11 cellular contexts compared by ENCODE assay signal in the genomic region with DNA sequence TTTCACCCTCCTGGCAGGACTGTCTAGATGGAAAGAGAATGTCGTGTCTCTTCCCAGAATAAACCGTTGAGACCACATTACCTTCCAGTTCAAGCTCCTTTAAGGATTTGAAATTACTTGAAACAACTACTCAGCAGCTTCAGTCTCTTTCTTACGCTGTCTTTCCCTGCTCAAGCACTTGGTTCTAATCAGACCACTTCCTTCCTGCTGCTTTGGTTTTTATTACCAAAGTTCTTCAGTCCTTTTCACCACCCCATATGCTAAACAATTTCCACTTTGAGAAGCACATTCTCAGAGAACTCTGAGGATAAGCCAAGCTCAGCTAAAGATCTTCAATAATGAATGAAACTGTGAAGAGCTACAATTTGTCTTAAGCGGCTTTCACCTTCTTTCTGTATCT.
A peak's percentile ranks its signal among the peaks of the same experiment; 100 is the strongest.
DNase-seq lines count a peak whose midpoint lies in the region; ATAC-seq and TF ChIP-seq lines count a peak whose summit lies in the region.
"Had no signal": no experiment of that assay in that cellular context is flagged by ENCODE, and none has a peak within 500 bp of the region (broad histone marks: within the 10 kb centered on the region; RNA-seq: fewer than 3 reads in every experiment).

No MANE protein-coding gene starts in this region.

- no peaks in the 10 kb centered on the region for H3K4me1 ChIP-seq in hepatocyte (ENCODE audit: insufficient read depth)

- H3K27ac ChIP-seq in SK-N-MC (peak overlapping the region; percentile 94), hepatocyte (no peak overlapping the region)
- H3K27ac ChIP-seq: coronary artery had no signal

- H3K9me2 ChIP-seq in hepatocyte (replicated peaks; ENCODE audit: insufficient read depth), result no peaks in the 10 kb centered on the region

- H3K36me3 Mint-ChIP-seq in activated T-cell treated with anti-CD3 and anti-CD28 coated beads, Interleukin-2, amount 50 U/mL, for 72 hours (ENCODE audit: insufficient read depth in 2 of 2), result no peaks in the 10 kb centered on the region
- H3K36me3 Mint-ChIP-seq in dendritic cell treated with granulocyte-macrophage colony-stimulating factor and Interleukin-4, amounts not matched to agents 40 ng/mL and 50 ng/mL, for 4 days (ENCODE audit: low read depth), result peaks cover 7% of the 10 kb centered on the region
- peaks cover 3% of the 10 kb centered on the region for H3K36me3 Mint-ChIP-seq in stimulated activated naive CD8-positive, alpha-beta T cell treated with anti-CD3 and anti-CD28 coated beads, Interleukin-15, Interleukin-2, amounts not matched to agents 100 ng/mL and 50 ng/mL, for 24 hours (ENCODE audit: low read depth)

- H3K36me3 ChIP-seq in SK-N-MC (ENCODE audit: insufficient read depth, low read length) (no peaks in the 10 kb centered on the region), hepatocyte (replicated peaks; ENCODE audit: insufficient read depth, low read depth) (no peaks in the 10 kb centered on the region)

- H2AFZ ChIP-seq in hepatocyte, result no peak overlapping the region

- no peaks in the 10 kb centered on the region for H3K27me3 Mint-ChIP-seq in activated T-cell treated with anti-CD3 and anti-CD28 coated beads, Interleukin-2, amount 50 U/mL, for 72 hours (ENCODE audit: low read depth)
- H3K27me3 Mint-ChIP-seq in dendritic cell treated with granulocyte-macrophage colony-stimulating factor and Interleukin-4, amounts not matched to agents 40 ng/mL and 50 ng/mL, for 4 days, result no peaks in the 10 kb centered on the region
- H3K27me3 Mint-ChIP-seq in stimulated activated naive CD8-positive, alpha-beta T cell treated with anti-CD3 and anti-CD28 coated beads, Interleukin-15, Interleukin-2, amounts not matched to agents 100 ng/mL and 50 ng/mL, for 24 hours, result no peaks in the 10 kb centered on the region

- H3K27me3 ChIP-seq in hepatocyte, result no peaks in the 10 kb centered on the region

- H3K9me3 Mint-ChIP-seq in activated T-cell treated with anti-CD3 and anti-CD28 coated beads, Interleukin-2, amount 50 U/mL, for 72 hours, result no peaks in the 10 kb centered on the region
- H3K9me3 Mint-ChIP-seq in dendritic cell treated with granulocyte-macrophage colony-stimulating factor and Interleukin-4, amounts not matched to agents 40 ng/mL and 50 ng/mL, for 4 days, result no peaks in the 10 kb centered on the region
- H3K9me3 Mint-ChIP-seq in stimulated activated naive CD8-positive, alpha-beta T cell treated with anti-CD3 and anti-CD28 coated beads, Interleukin-15, Interleukin-2, amounts not matched to agents 100 ng/mL and 50 ng/mL, for 24 hours, result no peaks in the 10 kb centered on the region

- H3K9me3 ChIP-seq in SK-N-MC (ENCODE audit: low read depth, low read length) (no peaks in the 10 kb centered on the region), hepatocyte (ENCODE audit: low read depth) (no peaks in the 10 kb centered on the region)

- H3K4me3 Mint-ChIP-seq in activated T-cell treated with anti-CD3 and anti-CD28 coated beads, Interleukin-2, amount 50 U/mL, for 72 hours, result peak overlapping the region; percentile 10 to 56
- H3K4me3 Mint-ChIP-seq in dendritic cell treated with granulocyte-macrophage colony-stimulating factor and Interleukin-4, amounts not matched to agents 40 ng/mL and 50 ng/mL, for 4 days, result no peak overlapping the region
- peak overlapping the region; percentile 37 for H3K4me3 Mint-ChIP-seq in stimulated activated naive CD8-positive, alpha-beta T cell treated with anti-CD3 and anti-CD28 coated beads, Interleukin-15, Interleukin-2, amounts not matched to agents 100 ng/mL and 50 ng/mL, for 24 hours

- DNase-seq in activated T-cell treated with anti-CD3 and anti-CD28 coated beads, Interleukin-2, amount 50 U/mL, for 72 hours, result peak in 1 of 2 donors; percentile 4
- DNase-seq in activated T-cell treated with anti-CD3 and anti-CD28 coated beads for 4 hours (no peak), SK-N-MC (ENCODE audit: low read depth, low spot score) (peak; percentile 58), hepatocyte (ENCODE audit: low spot score) (no peak), NCI-H526 (lab: John Stamatoyannopoulos, UW) (no peak)
- DNase-seq: NCI-H2171 had no signal

- WGBS in hepatocyte (ENCODE audit: low lambda C conversion rate, missing lambda C conversion rate), result 66% methylated on average over 4 of the region's 4 CpGs

- peaks cover 34% of the 10 kb centered on the region for H3K4me1 Mint-ChIP-seq in activated T-cell treated with anti-CD3 and anti-CD28 coated beads, Interleukin-2, amount 50 U/mL, for 72 hours (ENCODE audit: low read depth)
- peaks cover 6% of the 10 kb centered on the region for H3K4me1 Mint-ChIP-seq in dendritic cell treated with granulocyte-macrophage colony-stimulating factor and Interleukin-4, amounts not matched to agents 40 ng/mL and 50 ng/mL, for 4 days (ENCODE audit: low read depth)
- peaks cover 38% of the 10 kb centered on the region for H3K4me1 Mint-ChIP-seq in stimulated activated naive CD8-positive, alpha-beta T cell treated with anti-CD3 and anti-CD28 coated beads, Interleukin-15, Interleukin-2, amounts not matched to agents 100 ng/mL and 50 ng/mL, for 24 hours (ENCODE audit: low read depth)

- H3K79me2 ChIP-seq in hepatocyte, result no peaks in the 10 kb centered on the region

- H3K4me3 ChIP-seq in SK-N-MC, result peak overlapping the region; percentile 47
- H3K4me3 ChIP-seq in hepatocyte, result no peak overlapping the region
- H3K4me3 ChIP-seq: coronary artery, smooth muscle cell had no signal

- ATAC-seq in activated T-cell treated with anti-CD3 and anti-CD28 coated beads, Interleukin-2, amount 50 U/mL, for 72 hours (replicated peaks in 1 of 2), result peak; percentile 57 to 83
- ATAC-seq in HG02763 (IDR thresholded peaks at IDR 0.05; ENCODE audit: unreplicated experiment), result no peak

- no peak overlapping the region for H3K4me2 ChIP-seq in hepatocyte
- H3K4me2 ChIP-seq: smooth muscle cell had no signal

- H4K20me1 ChIP-seq in hepatocyte (ENCODE audit: insufficient read depth, poor library complexity, severe bottlenecking), result no peaks in the 10 kb centered on the region

- no peak overlapping the region for H3K9ac ChIP-seq in SK-N-MC (ENCODE audit: insufficient read length)

- TF ChIP-seq CTCF in hepatocyte (IDR thresholded peaks at IDR 0.05; ENCODE audit: poor library complexity), result no peak

- H3K27ac Mint-ChIP-seq in activated T-cell treated with anti-CD3 and anti-CD28 coated beads, Interleukin-2, amount 50 U/mL, for 72 hours, result peak overlapping the region; percentile 96
- peak overlapping the region; percentile 38 for H3K27ac Mint-ChIP-seq in dendritic cell treated with granulocyte-macrophage colony-stimulating factor and Interleukin-4, amounts not matched to agents 40 ng/mL and 50 ng/mL, for 4 days
- peak overlapping the region; percentile 90 for H3K27ac Mint-ChIP-seq in stimulated activated naive CD8-positive, alpha-beta T cell treated with anti-CD3 and anti-CD28 coated beads, Interleukin-15, Interleukin-2, amounts not matched to agents 100 ng/mL and 50 ng/mL, for 24 hours

- intact Hi-C loops in dendritic cell treated with granulocyte-macrophage colony-stimulating factor and Interleukin-4, amounts not matched to agents 40 ng/mL and 50 ng/mL, for 4 days (cut with micrococcal nuclease), result no loop called here

Comparison
In these comparisons a context has a peak if more than half of its experiments do, and no peak if none do; other contexts are left out.
1. H3K27ac Mint-ChIP-seq: peak in every context shown above with its lines; median percentile 96 in activated T-cell treated with anti-CD3 and anti-CD28 coated beads, Interleukin-2, amount 50 U/mL, for 72 hours; 90 in stimulated activated naive CD8-positive, alpha-beta T cell treated with anti-CD3 and anti-CD28 coated beads, Interleukin-15, Interleukin-2, amounts not matched to agents 100 ng/mL and 50 ng/mL, for 24 hours; 38 in dendritic cell treated with granulocyte-macrophage colony-stimulating factor and Interleukin-4, amounts not matched to agents 40 ng/mL and 50 ng/mL, for 4 days.